1 cellular context compared by ENCODE assay signal in genomic region chr1:111619635-111620411, GRCh38.
A peak's percentile ranks its signal among the peaks of the same experiment; 100 is the strongest.
TF ChIP-seq lines count a peak whose summit lies in the region.

TSS of gene RAP1A (plus strand) at chr1:111619789. CDS start at chr1:111691361, 71,572 bp downstream.

TF ChIP-seq in HEK293, 187 proteins besides CTCF, POLR2A, EP300 and RAD21 (continued from another document and continues in another):
- TF ChIP-seq ZNF146 (tag by site-specific recombination; IDR thresholded peaks at IDR 0.05) (no peak), ZNF19 (tag by site-specific recombination; IDR thresholded peaks at IDR 0.05; ENCODE audit: low read depth) (no peak), ZNF624 (tag by site-specific recombination; IDR thresholded peaks at IDR 0.05) (no peak), ZNF621 (tag by site-specific recombination; IDR thresholded peaks at IDR 0.05) (no peak), GLI2 (tag by site-specific recombination; IDR thresholded peaks at IDR 0.05; ENCODE audit: borderline replicate concordance, low read depth) (no peak), ZNF202 (tag by site-specific recombination; IDR thresholded peaks at IDR 0.05; ENCODE audit: borderline replicate concordance) (no peak), ZNF768 (tag by site-specific recombination; IDR thresholded peaks at IDR 0.05) (no peak), ZBTB44 (tag by site-specific recombination; IDR thresholded peaks at IDR 0.05) (no peak), GLIS1 (tag by site-specific recombination; IDR thresholded peaks at IDR 0.05) (peak; percentile 31; the same call in 1 of the 2 replicates), TCF7L2 (IDR thresholded peaks at IDR 0.05; ENCODE audit: borderline replicate concordance, low read depth, low read length) (no peak), INSM2 (tag by site-specific recombination; IDR thresholded peaks at IDR 0.05) (no peak), ZNF626 (tag by site-specific recombination; IDR thresholded peaks at IDR 0.05) (no peak), ZSCAN23 (tag by site-specific recombination; IDR thresholded peaks at IDR 0.05) (no peak), ZXDB (tag by site-specific recombination; IDR thresholded peaks at IDR 0.05) (no peak), ZNF843 (tag by site-specific recombination; IDR thresholded peaks at IDR 0.05) (no peak), ZFHX2 (tag by site-specific recombination; conservative IDR thresholded peaks at IDR 0.05) (peak; percentile 94), SALL2 (tag by site-specific recombination; IDR thresholded peaks at IDR 0.05; ENCODE audit: borderline replicate concordance) (no peak), ZNF585B (tag by site-specific recombination; IDR thresholded peaks at IDR 0.05) (no peak), ZBTB26 (tag by site-specific recombination; optimal IDR thresholded peaks at IDR 0.05) (peak; percentile 88), ZNF26 (tag by site-specific recombination; IDR thresholded peaks at IDR 0.05) (no peak), ZNF610 (tag by site-specific recombination; IDR thresholded peaks at IDR 0.05; ENCODE audit: borderline replicate concordance) (peak; percentile 62; the same call in 1 of the 2 replicates), SCRT1 (tag by site-specific recombination; IDR thresholded peaks at IDR 0.05; ENCODE audit: borderline replicate concordance) (no peak), AEBP2 (tag by site-specific recombination; IDR thresholded peaks at IDR 0.05; ENCODE audit: borderline replicate concordance) (no peak), TSHZ1 (tag by site-specific recombination; IDR thresholded peaks at IDR 0.05; ENCODE audit: borderline replicate concordance) (no peak), ZNF707 (tag by site-specific recombination; IDR thresholded peaks at IDR 0.05) (no peak), ZNF266 (tag by site-specific recombination; IDR thresholded peaks at IDR 0.05; ENCODE audit: low read depth) (no peak), ZNF423 (tag by site-specific recombination; IDR thresholded peaks at IDR 0.05) (no peak), ZNF121 (tag by site-specific recombination; IDR thresholded peaks at IDR 0.05) (no peak), BCL11A (tag by site-specific recombination; IDR thresholded peaks at IDR 0.05; ENCODE audit: low read depth) (no peak), ZNF792 (tag by site-specific recombination; IDR thresholded peaks at IDR 0.05) (no peak), EGR2 (tag by site-specific recombination; IDR thresholded peaks at IDR 0.05; ENCODE audit: low read depth) (peak; percentile 94), ZNF274 (IDR thresholded peaks at IDR 0.05; ENCODE audit: low read length) (no peak), ZNF274 (tag by site-specific recombination; IDR thresholded peaks at IDR 0.05; ENCODE audit: borderline replicate concordance) (no peak), ZNF221 (tag by site-specific recombination; IDR thresholded peaks at IDR 0.05; ENCODE audit: borderline replicate concordance) (no peak), YY1 (tag by site-specific recombination; IDR thresholded peaks at IDR 0.05) (no peak), ZNF248 (tag by site-specific recombination; IDR thresholded peaks at IDR 0.05) (no peak), SCRT2 (tag by site-specific recombination; IDR thresholded peaks at IDR 0.05) (no peak), PRDM4 (tag by site-specific recombination; IDR thresholded peaks at IDR 0.05) (no peak), ZNF155 (tag by site-specific recombination; IDR thresholded peaks at IDR 0.05) (no peak), ZNF2 (tag by site-specific recombination; IDR thresholded peaks at IDR 0.05) (no peak), YY2 (tag by site-specific recombination; IDR thresholded peaks at IDR 0.05) (no peak), ZSCAN5A (tag by site-specific recombination; IDR thresholded peaks at IDR 0.05) (0 out of 2 replicates have a peak, but pooled peaks have one; percentile 23), ZNF510 (tag by site-specific recombination; IDR thresholded peaks at IDR 0.05; ENCODE audit: insufficient replicate concordance) (no peak), FEZF1 (tag by site-specific recombination; IDR thresholded peaks at IDR 0.05) (no peak), ZNF692 (tag by site-specific recombination; IDR thresholded peaks at IDR 0.05) (no peak; the same call in none of the 2 replicates), ZSCAN16 (tag by site-specific recombination; IDR thresholded peaks at IDR 0.05) (no peak), ZNF23 (tag by site-specific recombination; IDR thresholded peaks at IDR 0.05; ENCODE audit: borderline replicate concordance) (no peak), ZBTB7A (tag by site-specific recombination; IDR thresholded peaks at IDR 0.05; ENCODE audit: low read depth) (no peak), ZNF239 (tag by site-specific recombination; IDR thresholded peaks at IDR 0.05) (no peak), GLIS2 (tag by site-specific recombination; IDR thresholded peaks at IDR 0.05) (peak; percentile 80), HOXA7 (CRISPR knock-in tag; IDR thresholded peaks at IDR 0.05; ENCODE audit: borderline replicate concordance) (no peak), ZNF404 (tag by site-specific recombination; IDR thresholded peaks at IDR 0.05) (no peak), HOXD13 (CRISPR knock-in tag; IDR thresholded peaks at IDR 0.05; ENCODE audit: borderline replicate concordance) (no peak)
